Comparison of ENCODE assay signal across 12 cellular contexts in the genomic region with DNA sequence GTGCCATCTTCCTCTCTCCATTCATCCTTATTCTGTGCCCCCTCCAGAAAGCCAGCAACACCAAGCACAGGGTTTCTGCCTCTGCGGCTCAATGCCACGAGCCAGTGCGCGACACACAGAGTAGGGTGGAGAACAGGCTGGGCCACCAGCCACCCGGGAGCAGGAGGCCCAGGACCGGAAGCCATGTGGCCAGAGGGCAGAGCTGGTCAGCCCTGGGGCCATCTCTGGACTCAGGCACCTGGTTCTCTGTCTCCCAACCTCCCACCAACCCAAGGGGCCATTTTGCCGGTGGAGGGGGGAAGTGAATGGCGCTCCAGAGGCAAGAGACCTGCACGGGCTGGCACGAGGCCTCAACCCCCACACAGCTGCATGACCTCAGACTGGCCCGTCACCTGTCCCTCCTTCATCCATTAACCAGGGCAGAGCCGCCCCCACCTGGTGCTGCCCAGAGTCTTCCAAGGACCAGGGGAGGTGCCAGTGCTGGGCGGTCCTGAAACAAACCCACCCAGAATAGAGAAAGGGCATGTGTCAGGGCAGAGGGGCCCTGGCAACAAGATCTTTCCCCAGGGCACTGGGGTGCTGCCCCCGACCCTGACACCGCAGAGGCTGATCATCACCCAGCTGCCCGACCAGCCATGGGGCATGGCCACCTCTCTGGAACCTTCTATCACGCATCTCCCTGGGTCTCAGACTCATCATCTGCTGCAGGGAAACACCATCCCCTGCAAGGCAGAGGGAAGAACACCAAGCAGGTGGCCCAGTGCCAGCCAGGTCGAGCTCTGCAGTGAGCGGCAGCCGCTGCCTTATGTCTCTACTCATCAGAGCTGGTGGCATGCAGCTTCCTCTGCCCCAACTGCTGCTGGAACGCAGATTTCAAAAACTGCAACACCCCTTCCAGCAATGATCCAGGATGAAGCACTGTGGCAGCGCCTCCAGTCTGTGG. TPM values are rescaled to one million over a fixed set of nuclear protein-coding genes. Genes with fewer than 3 reads are reported as not detected.
DNase-seq lines count a peak whose midpoint lies in the region; ATAC-seq and TF ChIP-seq lines count a peak whose summit lies in the region.
"Had no signal": no experiment of that assay in that cellular context is flagged by ENCODE, and none has a peak within 500 bp of the region (broad histone marks: within the 10 kb centered on the region; RNA-seq: fewer than 3 reads in every experiment).

No MANE protein-coding gene starts in this region.

- TF ChIP-seq CTCF in sigmoid colon (IDR thresholded peaks at IDR 0.05) (no peak), PC-3 (conservative IDR thresholded peaks at IDR 0.05; ENCODE audit: low read depth, low read length) (no peak)

- POLR2A ChIA-PET in PC-3 (lab: Charles Lee; ENCODE audit: unreplicated experiment): no interaction called here

- H4K20me1 ChIP-seq in GM23248 (ENCODE audit: insufficient read depth) (no peaks in the 10 kb centered on the region), PC-3 (ENCODE audit: low read length) (0 out of 2 replicates have a peak, but pooled peaks cover 5% of the 10 kb centered on the region)

- H3K36me3 ChIP-seq in GM23248 (ENCODE audit: low read depth) (no peaks in the 10 kb centered on the region), NT2/D1 (ENCODE audit: insufficient read depth, insufficient read length, low read length) (peaks cover 42% of the 10 kb centered on the region), sigmoid colon (no peaks in the 10 kb centered on the region), PC-3 (ENCODE audit: low read depth, low read length) (no peaks in the 10 kb centered on the region)
- H3K36me3 ChIP-seq: esophagus squamous epithelium had no signal

- CTCF ChIA-PET in PC-3 (lab: Charles Lee): no interaction called here

- intact Hi-C loops in sigmoid colon (cut with DNase I): no loop called here
- intact Hi-C loops in PC-3 (cut with micrococcal nuclease): no loop called here

- TF ChIP-seq POLR2A in sigmoid colon (IDR thresholded peaks at IDR 0.05): no peak

- in situ Hi-C loops in GM23248 (cut with MboI): no loop called here

- H3K4me1 ChIP-seq in GM23248 (ENCODE audit: insufficient read depth): peaks cover 10% of the 10 kb centered on the region; the same call in 1 of the 2 replicates
- peaks cover 43% of the 10 kb centered on the region for H3K4me1 ChIP-seq in NT2/D1 (ENCODE audit: insufficient read depth, insufficient read length)
- peaks cover 0 to 20% (median 16%) of the 10 kb centered on the region in 4 donors for H3K4me1 ChIP-seq in sigmoid colon
- no peaks in the 10 kb centered on the region for H3K4me1 ChIP-seq in PC-3 (ENCODE audit: insufficient read depth, low read length)

- H2AFZ ChIP-seq in GM23248 (peak overlapping the region; percentile 48; the same call in 1 of the 2 replicates), PC-3 (ENCODE audit: low read length) (no peak overlapping the region)

- 80 to 83% methylated on average over 20 to 22 of the region's 22 CpGs for WGBS in GM23248 (ENCODE audit: low coverage in 1 of 2, low lambda C conversion rate in 2 of 2, missing lambda C conversion rate in 2 of 2), 2 experiments
- 87 to 89% methylated on average over 22 of the region's 22 CpGs for WGBS in sigmoid colon, 2 donors

- H3K9me3 ChIP-seq in GM23248 (ENCODE audit: low read depth) (no peaks in the 10 kb centered on the region), NT2/D1 (ENCODE audit: insufficient read depth, low read length) (no peaks in the 10 kb centered on the region), sigmoid colon (no peaks in the 10 kb centered on the region), PC-3 (ENCODE audit: low read length) (no peaks in the 10 kb centered on the region)
- H3K9me3 ChIP-seq: esophagus squamous epithelium had no signal

- ATAC-seq in HG03378 (IDR thresholded peaks at IDR 0.05; ENCODE audit: unreplicated experiment) (no peak), PC-3 (no peak), GM18868 (IDR thresholded peaks at IDR 0.05; ENCODE audit: unreplicated experiment) (no peak)
- ATAC-seq: left colon had no signal

- TF ChIP-seq EP300 in sigmoid colon (IDR thresholded peaks at IDR 0.05): no peak

- H3K9ac ChIP-seq in GM23248 (peak overlapping the region; percentile 28; the same call in 1 of the 2 replicates), NT2/D1 (ENCODE audit: insufficient read length, low read depth) (peak overlapping the region; percentile 21), PC-3 (ENCODE audit: low read length) (no peak overlapping the region)

- H3K9me2 ChIP-seq in GM23248 (ENCODE audit: insufficient read depth): no peaks in the 10 kb centered on the region
- no peaks in the 10 kb centered on the region for H3K9me2 ChIP-seq in PC-3 (replicated peaks; ENCODE audit: low read length)

- H3F3A ChIP-seq in GM23248 (ENCODE audit: insufficient read depth) (no peaks in the 10 kb centered on the region), PC-3 (ENCODE audit: low read length, unreplicated experiment) (no peaks in the 10 kb centered on the region)

- H3K27ac ChIP-seq in GM23248 (no peak overlapping the region), sigmoid colon (peak overlapping the region in 1 of 4 donors; percentile 16), PC-3 (ENCODE audit: low read length) (no peak overlapping the region)

- BruUV-seq in PC-3 (replicated peaks; lab: Mats Ljungman, UMichigan): no TSS peak

- DNase-seq in GM23248 (no peak), NT2/D1 (ENCODE audit: low read depth, low spot score) (no peak), glomerular visceral epithelial cell (ENCODE audit: extremely low spot score) (peak; percentile 44), sigmoid colon (peak; percentile 59), PC-3 (no peak), mesenteric fat pad (ENCODE audit: low spot score) (no peak)
- DNase-seq: esophagus squamous epithelium, left colon, NCI-H187 treated with DMSO at 0.1 percent for 48 hours, SIG-M5 had no signal

- H3K79me2 ChIP-seq in GM23248 (ENCODE audit: insufficient read depth) (peaks cover 97% of the 10 kb centered on the region), PC-3 (ENCODE audit: low read length) (peaks cover 87% of the 10 kb centered on the region)

- H3K4me2 ChIP-seq in GM23248 (ENCODE audit: unreplicated experiment): no peak overlapping the region
- H3K4me2 ChIP-seq in PC-3 (ENCODE audit: low read length): no peak overlapping the region

- no peak overlapping the region for H3K4me3 ChIP-seq in GM23248
- no peak overlapping the region for H3K4me3 ChIP-seq in NT2/D1 (ENCODE audit: insufficient read length, low read depth)
- H3K4me3 ChIP-seq in sigmoid colon: peak overlapping the region in 1 of 4 donors; percentile 8
- H3K4me3 ChIP-seq in PC-3 (ENCODE audit: low read length): no peak overlapping the region

- H3K27me3 ChIP-seq in GM23248 (replicated peaks; ENCODE audit: insufficient read depth): no peaks in the 10 kb centered on the region
- H3K27me3 ChIP-seq in NT2/D1 (ENCODE audit: insufficient read depth, insufficient read length): no peaks in the 10 kb centered on the region
- no peaks in the 10 kb centered on the region for H3K27me3 ChIP-seq in sigmoid colon
- no peaks in the 10 kb centered on the region for H3K27me3 ChIP-seq in PC-3 (ENCODE audit: low read length)
- H3K27me3 ChIP-seq: esophagus squamous epithelium had no signal

RNA-seq across cellular contexts. Expression of gene VAV2, which starts 11.9 kb away (rescaled TPM):
- 8.3 and 9.0 TPM in 2 replicates for total RNA-seq in GM23248 (2014; rRNA removed; shearing (Covaris generic))
- polyA plus RNA-seq in GM23248 (2016; fragmentation: Nextera tagmentation; extraction: Ambion mirVana) (6.7 and 7.3 TPM in 2 replicates), sigmoid colon (10 to 100 TPM; 14.4 to 23.3 (median 18.5) TPM)
- total RNA-seq in sigmoid colon (1 to 10 TPM; 3.8 to 7.2 (median 6.6) TPM), PC-3 (2014; rRNA removed) (9.7 and 15.9 TPM in 2 replicates), mesenteric fat pad (19.3 TPM)

RNA-seq across cellular contexts. Expression of gene BRD3OS, which starts 45.1 kb away (rescaled TPM):
- 25.9 and 36.3 TPM in 2 replicates for total RNA-seq in GM23248 (2014; rRNA removed; shearing (Covaris generic))
- polyA plus RNA-seq in GM23248 (2016; fragmentation: Nextera tagmentation; extraction: Ambion mirVana) (32.1 and 36.6 TPM in 2 replicates), sigmoid colon (1 to 10 TPM; 3.9 to 7.8 (median 4.2) TPM)
- total RNA-seq in sigmoid colon (10 to 100 TPM; 11.7 to 19.4 (median 12.7) TPM), PC-3 (2014; rRNA removed) (13.6 and 19.9 TPM in 2 replicates), mesenteric fat pad (13.5 TPM)

Comparison
In these comparisons a context has a peak if more than half of its experiments do, and no peak if none do; other contexts are left out.
1. DNase-seq: peak in glomerular visceral epithelial cell (single experiment) and sigmoid colon (single experiment); none in GM23248 (single experiment), NT2/D1 (single experiment), PC-3 (single experiment) and mesenteric fat pad (single experiment).